30 cellular contexts compared by ENCODE assay signal in the genomic region with DNA sequence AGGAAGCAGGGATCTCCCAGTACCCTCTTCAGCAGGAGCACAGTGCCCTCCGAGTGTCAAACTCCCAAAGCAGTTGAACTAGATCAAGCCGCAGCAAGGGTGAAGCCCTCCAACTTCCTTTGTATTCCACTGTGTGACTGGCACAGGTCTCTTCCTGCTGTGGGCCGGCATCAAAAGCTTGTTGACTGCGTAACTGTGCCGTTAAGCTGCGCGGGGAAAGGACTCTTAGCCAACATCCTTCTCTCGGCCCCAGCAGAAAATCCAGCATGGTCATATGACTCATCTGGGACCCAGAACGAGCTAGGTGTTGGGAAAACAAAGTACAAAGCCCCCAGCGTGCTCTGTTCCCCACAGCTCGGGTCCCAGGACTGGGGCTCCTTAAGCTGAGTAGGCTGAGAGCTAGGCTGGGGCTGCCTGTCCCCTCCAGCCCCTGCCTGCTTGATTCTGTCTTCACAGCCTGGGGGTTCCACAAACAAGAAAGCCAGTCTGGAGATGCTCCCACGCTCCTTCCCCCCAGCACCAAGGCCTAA. TPM values are rescaled to one million over a fixed set of nuclear protein-coding genes. Genes with fewer than 3 reads are reported as not detected.
DNase-seq lines count a peak whose midpoint lies in the region; ATAC-seq and TF ChIP-seq lines count a peak whose summit lies in the region.
"Had no signal": no experiment of that assay in that cellular context is flagged by ENCODE, and none has a peak within 500 bp of the region (broad histone marks: within the 10 kb centered on the region; RNA-seq: fewer than 3 reads in every experiment).

No MANE protein-coding gene starts in this region.

- no peak overlapping the region for H3K4me3 ChIP-seq in CD4-positive, CD25-positive, alpha-beta regulatory T cell (ENCODE audit: low read depth, low read length)
- H3K4me3 ChIP-seq in neutrophil (ENCODE audit: low read depth in 1 of 2, low read length in 1 of 2) = peak overlapping the region; percentile 40 to 43
- H3K4me3 ChIP-seq: GM23248, uterus had no signal

- H3K4me2 ChIP-seq in H9 (ENCODE audit: insufficient read depth, insufficient read length, low read length) = no peak overlapping the region

- H3K4me3 Mint-ChIP-seq in CD4-positive, CD25-positive, alpha-beta regulatory T cell = peak overlapping the region in 1 of 4 donors; percentile 18
- H3K4me3 Mint-ChIP-seq in H9 = no peak overlapping the region
- H3K4me3 Mint-ChIP-seq: activated CD4-positive, alpha-beta T cell treated with anti-CD3 and anti-CD28 coated beads, Interleukin-2, amount 10 ng/mL, durations not matched to agents 7 days and 5 days; activated naive CD4-positive, alpha-beta T cell treated with anti-CD3 and anti-CD28 coated beads, Interleukin-2, amount 50 U/mL, for 24 hours; activated T-helper 1 cell treated with anti-CD3 and anti-CD28 coated beads, Interleukin-12 subunit alpha, Interleukin-12 subunit beta, Interleukin-2, Interleukin-4 antibody, amounts not matched to agents 30 ng/mL and 10 ng/mL and 1 ng/mL, durations not matched to agents 14 hours and 24 hours and 36 hours; mesothelial cell of epicardium; naive thymus-derived CD8-positive, alpha-beta T cell had no signal

- H3K27me3 ChIP-seq in CD4-positive, CD25-positive, alpha-beta regulatory T cell (ENCODE audit: control insufficient read depth, insufficient read depth, low read length) = no peaks in the 10 kb centered on the region
- no peaks in the 10 kb centered on the region for H3K27me3 ChIP-seq in H9 (ENCODE audit: insufficient read depth, low read length)
- no peaks in the 10 kb centered on the region for H3K27me3 ChIP-seq in neutrophil
- H3K27me3 ChIP-seq: uterus had no signal

- no peak overlapping the region for H2BK15ac ChIP-seq in H9 (ENCODE audit: low read depth, low read length)

- H4K91ac ChIP-seq in H9 (ENCODE audit: insufficient read length, low read depth, low read length) = no peak overlapping the region

- no peak for DNase-seq in CD4-positive, CD25-positive, alpha-beta regulatory T cell
- DNase-seq in H9 (no peak), ecto neural progenitor cell (ENCODE audit: low spot score) (peak; percentile 39), dedifferentiated amniotic fluid mesenchymal stem cell (ENCODE audit: extremely low spot score) (no peak), activated gamma-delta T cell (lab: John Stamatoyannopoulos, UW) (no peak), EL (no peak)
- DNase-seq: activated CD4-positive, alpha-beta T cell treated with anti-CD3 and anti-CD28 coated beads, Interleukin-2, amount 10 ng/mL, durations not matched to agents 7 days and 5 days; aorta; GM23248; Karpas-422; left ventricle myocardium superior; naive thymus-derived CD8-positive, alpha-beta T cell; NCI-H1092; NCI-H187; NCI-H69; stimulated activated CD4-positive, alpha-beta T cell treated with anti-CD3 and anti-CD28 coated beads, Interleukin-2, amount 100 ng/mL, for 48 hours; SW 1271; T-helper 9 cell; uterus; WERI-Rb-1 had no signal

- ATAC-seq in CD4-positive, CD25-positive, alpha-beta regulatory T cell (ENCODE audit: low read depth in 2 of 2) = no peak
- no peak for ATAC-seq in GM19395 (IDR thresholded peaks at IDR 0.05; ENCODE audit: unreplicated experiment)
- ATAC-seq: HepG2; left ventricle myocardium superior; naive thymus-derived CD8-positive, alpha-beta T cell; Panc1 had no signal

- peaks cover 20% of the 10 kb centered on the region for H3K36me3 Mint-ChIP-seq in CD4-positive, CD25-positive, alpha-beta regulatory T cell
- H3K36me3 Mint-ChIP-seq in H9 (ENCODE audit: insufficient read depth in 1 of 3, low read depth in 3 of 3) = peaks cover 0 to 6% (median 0%) of the 10 kb centered on the region in 3 experiments; a peak in 2 of 7 replicates

- H3K27ac ChIP-seq in CD4-positive, CD25-positive, alpha-beta regulatory T cell (ENCODE audit: insufficient read depth, low read length, poor library complexity, severe bottlenecking) = no peak overlapping the region
- no peak overlapping the region for H3K27ac ChIP-seq in H9 (ENCODE audit: insufficient read length, low read depth, low read length)
- peak overlapping the region; percentile 87 for H3K27ac ChIP-seq in neutrophil
- H3K27ac ChIP-seq: C4-2B, GM23248, uterus, WERI-Rb-1 had no signal

- H3K36me3 ChIP-seq in CD4-positive, CD25-positive, alpha-beta regulatory T cell (ENCODE audit: control insufficient read depth, insufficient read depth, low read length) = peaks cover 11% of the 10 kb centered on the region
- peaks cover 7% of the 10 kb centered on the region for H3K36me3 ChIP-seq in neutrophil
- H3K36me3 ChIP-seq: uterus had no signal

- H3K27ac Mint-ChIP-seq in CD4-positive, CD25-positive, alpha-beta regulatory T cell = peak overlapping the region in 2 of 3 donors; percentile 4 to 79
- H3K27ac Mint-ChIP-seq in H9 = peak overlapping the region; percentile 70 to 86 (median 78); a peak in 4 of 7 replicates
- H3K27ac Mint-ChIP-seq: activated CD4-positive, alpha-beta T cell treated with anti-CD3 and anti-CD28 coated beads, Interleukin-2, amount 10 ng/mL, durations not matched to agents 7 days and 5 days; activated T-helper 1 cell treated with anti-CD3 and anti-CD28 coated beads, Interleukin-12 subunit alpha, Interleukin-12 subunit beta, Interleukin-2, Interleukin-4 antibody, amounts not matched to agents 30 ng/mL and 10 ng/mL and 1 ng/mL, durations not matched to agents 14 hours and 24 hours and 36 hours; mesothelial cell of epicardium had no signal

- no peaks in the 10 kb centered on the region for H3K9me3 Mint-ChIP-seq in CD4-positive, CD25-positive, alpha-beta regulatory T cell
- no peaks in the 10 kb centered on the region for H3K9me3 Mint-ChIP-seq in H9
- H3K9me3 Mint-ChIP-seq: activated CD4-positive, alpha-beta T cell treated with anti-CD3 and anti-CD28 coated beads, Interleukin-2, amount 10 ng/mL, durations not matched to agents 7 days and 5 days; activated naive CD4-positive, alpha-beta T cell treated with anti-CD3 and anti-CD28 coated beads, Interleukin-2, amount 50 U/mL, for 24 hours; activated T-helper 1 cell treated with anti-CD3 and anti-CD28 coated beads, Interleukin-12 subunit alpha, Interleukin-12 subunit beta, Interleukin-2, Interleukin-4 antibody, amounts not matched to agents 30 ng/mL and 10 ng/mL and 1 ng/mL, durations not matched to agents 14 hours and 24 hours and 36 hours; mesothelial cell of epicardium; naive thymus-derived CD8-positive, alpha-beta T cell had no signal

- no peak overlapping the region for H3K4ac ChIP-seq in H9 (ENCODE audit: low read depth, low read length)

- H2BK120ac ChIP-seq in H9 (ENCODE audit: low read depth, low read length, poor library complexity, severe bottlenecking) = no peak overlapping the region

- H2BK20ac ChIP-seq in H9 (ENCODE audit: low read depth, low read length, poor library complexity, severe bottlenecking) = no peak overlapping the region

- no peaks in the 10 kb centered on the region for H3K4me1 ChIP-seq in CD4-positive, CD25-positive, alpha-beta regulatory T cell (ENCODE audit: control insufficient read depth, insufficient read depth, low read length, poor library complexity, severe bottlenecking)
- peaks cover 4% of the 10 kb centered on the region; the same call in 1 of the 2 replicates for H3K4me1 ChIP-seq in H9 (ENCODE audit: insufficient read depth, low read length)
- peaks cover 58 to 77% of the 10 kb centered on the region in 2 experiments for H3K4me1 ChIP-seq in neutrophil (ENCODE audit: control insufficient read depth in 1 of 2, insufficient read depth in 1 of 2, low read depth in 1 of 2, low read length in 1 of 2)
- H3K4me1 ChIP-seq: uterus had no signal

- H3K23me2 ChIP-seq in H9 (ENCODE audit: insufficient read length, low read depth, low read length, poor library complexity, severe bottlenecking) = no peaks in the 10 kb centered on the region

- H3K18ac ChIP-seq in H9 (ENCODE audit: insufficient read length, low read depth, low read length) = no peak overlapping the region

- no peak overlapping the region for H2AK5ac ChIP-seq in H9 (ENCODE audit: insufficient read length, low read length)

- H3T11ph ChIP-seq in H9 (ENCODE audit: low read length) = no peak overlapping the region

- peaks cover 0 to 10% (median under 1%) of the 10 kb centered on the region in 4 donors for H3K4me1 Mint-ChIP-seq in CD4-positive, CD25-positive, alpha-beta regulatory T cell
- H3K4me1 Mint-ChIP-seq in H9 = peaks cover 25 to 31% of the 10 kb centered on the region in 2 experiments
- H3K4me1 Mint-ChIP-seq: activated CD4-positive, alpha-beta T cell treated with anti-CD3 and anti-CD28 coated beads, Interleukin-2, amount 10 ng/mL, durations not matched to agents 7 days and 5 days; activated naive CD4-positive, alpha-beta T cell treated with anti-CD3 and anti-CD28 coated beads, Interleukin-2, amount 50 U/mL, for 24 hours; mesothelial cell of epicardium had no signal

- no peak overlapping the region for H3K56ac ChIP-seq in H9 (ENCODE audit: insufficient read length, low read depth, low read length)

- H3K14ac ChIP-seq in H9 (ENCODE audit: insufficient read depth, low read length) = no peak overlapping the region; the same call in 1 of the 2 replicates

- no peak overlapping the region for H3K9ac ChIP-seq in H9 (ENCODE audit: extremely low read depth, insufficient read length, low read length)
- H3K9ac ChIP-seq: GM23248 had no signal

- TF ChIP-seq CTCF in H9 (conservative IDR thresholded peaks at IDR 0.05) (no peak), neutrophil (IDR thresholded peaks at IDR 0.05) (no peak)

- H4K20me1 ChIP-seq in H9 (ENCODE audit: control insufficient read depth, insufficient read depth, insufficient read length) = no peaks in the 10 kb centered on the region

- H2BK12ac ChIP-seq in H9 (ENCODE audit: insufficient read length, low read depth, low read length) = no peak overlapping the region

- H2BK5ac ChIP-seq in H9 (ENCODE audit: insufficient read length, low read length) = no peak overlapping the region

- no peaks in the 10 kb centered on the region for H3K27me3 Mint-ChIP-seq in CD4-positive, CD25-positive, alpha-beta regulatory T cell
- H3K27me3 Mint-ChIP-seq in H9 (ENCODE audit: low read depth) = no peaks in the 10 kb centered on the region; the same call in 1 of the 2 replicates
- H3K27me3 Mint-ChIP-seq: activated CD4-positive, alpha-beta T cell treated with anti-CD3 and anti-CD28 coated beads, Interleukin-2, amount 10 ng/mL, durations not matched to agents 7 days and 5 days; activated naive CD4-positive, alpha-beta T cell treated with anti-CD3 and anti-CD28 coated beads, Interleukin-2, amount 50 U/mL, for 24 hours; naive thymus-derived CD8-positive, alpha-beta T cell had no signal

- H3K79me2 ChIP-seq in H9 (ENCODE audit: insufficient read depth, low read length) = no peaks in the 10 kb centered on the region

- H4K8ac ChIP-seq in H9 (replicated peaks; ENCODE audit: insufficient read length, low read depth, low read length) = no peak overlapping the region

- H3K9me3 ChIP-seq in CD4-positive, CD25-positive, alpha-beta regulatory T cell (ENCODE audit: control insufficient read depth in 2 of 2, low read length in 2 of 2) = no peaks in the 10 kb centered on the region
- H3K9me3 ChIP-seq in H9 (ENCODE audit: control insufficient read depth, low read depth, low read length) = no peaks in the 10 kb centered on the region
- no peaks in the 10 kb centered on the region for H3K9me3 ChIP-seq in neutrophil
- H3K9me3 ChIP-seq: uterus had no signal

- H2AFZ ChIP-seq in H9 (ENCODE audit: low read length) = no peak overlapping the region
- H2AFZ ChIP-seq: GM23248 had no signal

- no peak overlapping the region for H4K5ac ChIP-seq in H9 (ENCODE audit: insufficient read length, low read depth, low read length)

- no peak overlapping the region for H3K23ac ChIP-seq in H9 (ENCODE audit: insufficient read length, low read depth, low read length)

- no peaks in the 10 kb centered on the region for H3K79me1 ChIP-seq in H9 (ENCODE audit: insufficient read depth, low read depth, low read length, poor library complexity, severe bottlenecking)

- whole genome bisulfite sequencing in H9 (ENCODE audit: extremely low coverage, insufficient read length, low lambda C conversion rate) = no CpG with 5 or more reads among the region's 12 CpGs

RNA-seq across cellular contexts. Expression of a gene that starts 52.2 kb away (rescaled TPM):
- not detected for total RNA-seq in CD4-positive, CD25-positive, alpha-beta regulatory T cell
- polyA plus RNA-seq in CD4-positive, CD25-positive, alpha-beta regulatory T cell = under 1 TPM in 1 of 4 donors, not detected in 3; 0.24 TPM
- total RNA-seq in H9 (2021) = 1.9 TPM in 2 replicates
- total RNA-seq: activated CD4-positive, alpha-beta T cell treated with anti-CD3 and anti-CD28 coated beads, Interleukin-2, amount 10 ng/mL, durations not matched to agents 7 days and 5 days; activated T-helper 1 cell treated with anti-CD3 and anti-CD28 coated beads, Interleukin-12 subunit alpha, Interleukin-12 subunit beta, Interleukin-2, Interleukin-4 antibody, amounts not matched to agents 30 ng/mL and 10 ng/mL and 1 ng/mL, durations not matched to agents 14 hours and 24 hours and 36 hours; GM23248; HepG2; naive thymus-derived CD8-positive, alpha-beta T cell; osteocyte had no signal
- polyA plus RNA-seq: AG04450; naive thymus-derived CD8-positive, alpha-beta T cell had no signal
